33 cellular contexts compared by ENCODE assay signal in the genomic region with DNA sequence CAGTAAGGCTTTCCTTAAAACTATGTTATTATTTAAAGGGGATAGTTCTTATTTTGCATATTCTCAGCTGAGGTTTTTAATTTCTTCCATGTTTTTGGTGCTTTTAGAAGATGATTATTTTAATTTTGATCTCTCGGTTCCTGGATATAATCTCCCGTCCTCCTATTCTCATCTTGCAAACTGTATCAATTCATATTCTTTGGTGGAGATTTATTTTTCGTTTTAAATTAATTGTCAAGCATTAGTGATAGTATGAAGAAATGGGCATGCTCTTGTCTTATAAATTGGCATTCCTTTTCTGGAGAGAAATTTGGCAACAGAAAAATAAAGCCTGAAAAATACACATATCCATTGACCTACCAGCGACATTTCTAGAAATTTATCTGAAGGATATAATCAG.
"Had no signal": no experiment of that assay in that cellular context is flagged by ENCODE, and none has a peak within 500 bp of the region (broad histone marks: within the 10 kb centered on the region; RNA-seq: fewer than 3 reads in every experiment).

No MANE protein-coding gene starts in this region.

- H3K4me1 ChIP-seq: adrenal gland, ascending aorta, breast epithelium had no signal

- FAIRE-seq: astrocyte, bronchial epithelial cell had no signal

- H3K9me3 ChIP-seq: adrenal gland, ascending aorta, body of pancreas, breast epithelium had no signal

- H3K27ac ChIP-seq: adrenal gland, ascending aorta, body of pancreas, brain microvascular endothelial cell, breast epithelium, cardiac muscle cell had no signal

- ATAC-seq: activated naive CD4-positive, alpha-beta T cell treated with anti-CD3 and anti-CD28 coated beads, Interleukin-2, amount 50 U/mL, for 72 hours; activated naive CD8-positive, alpha-beta T cell treated with anti-CD3 and anti-CD28 coated beads, Interleukin-2, amount 50 U/mL, for 24 hours; activated T-cell treated with anti-CD3 and anti-CD28 coated beads, Interleukin-2, amount 50 U/mL, for 4 hours; activated T-cell treated with anti-CD3 and anti-CD28 coated beads, Interleukin-2, amount 50 U/mL, for 72 hours; activated T-helper 17 cell treated with anti-CD3 and anti-CD28 coated beads, Interleukin-2, amount 50 U/mL, for 72 hours; body of pancreas had no signal

- H3K27me3 ChIP-seq: adrenal gland, ascending aorta, body of pancreas, brain microvascular endothelial cell, breast epithelium had no signal

- H3K4me3 ChIP-seq: adrenal gland, ascending aorta, body of pancreas, breast epithelium, cardiac muscle cell had no signal

- H3K36me3 ChIP-seq: adrenal gland, ascending aorta, brain microvascular endothelial cell, breast epithelium, cardiac muscle cell had no signal

- DNase-seq: activated effector memory CD4-positive, alpha-beta T cell treated with anti-CD3 and anti-CD28 coated beads, Interleukin-2, amount 50 U/mL, for 16 hours; activated effector memory CD4-positive, alpha-beta T cell treated with Interleukin-2 at 50 U/mL for 16 hours; activated gamma-delta T cell; activated gamma-delta T cell treated with Interleukin-2 at 50 U/mL for 16 hours; activated naive CD4-positive, alpha-beta T cell; activated naive CD4-positive, alpha-beta T cell treated with anti-CD3 and anti-CD28 coated beads for 36 hours; activated naive CD4-positive, alpha-beta T cell treated with anti-CD3 and anti-CD28 coated beads, Interleukin-2, amount 10 ng/mL, durations not matched to agents 7 days and 5 days; activated naive CD4-positive, alpha-beta T cell treated with anti-CD3 and anti-CD28 coated beads, Interleukin-2, amount 50 U/mL, for 16 hours; activated naive CD4-positive, alpha-beta T cell treated with Interleukin-2 at 50 U/mL for 16 hours; activated naive CD8-positive, alpha-beta T cell treated with anti-CD3 and anti-CD28 coated beads for 36 hours; activated naive CD8-positive, alpha-beta T cell treated with anti-CD3 and anti-CD28 coated beads, Interleukin-2, amount 10 ng/mL, durations not matched to agents 7 days and 5 days; activated naive CD8-positive, alpha-beta T cell treated with anti-CD3 and anti-CD28 coated beads, Interleukin-2, amount 50 U/mL, for 24 hours; activated T-cell treated with anti-CD3 and anti-CD28 coated beads, Interleukin-2, amount 50 U/mL, for 24 hours; activated T-cell treated with anti-CD3 and anti-CD28 coated beads, Interleukin-2, amount 50 U/mL, for 4 hours; activated T-cell treated with anti-CD3 and anti-CD28 coated beads, Interleukin-2, amount 50 U/mL, for 48 hours; activated T-cell treated with anti-CD3 and anti-CD28 coated beads, Interleukin-2, amount 50 U/mL, for 72 hours; adrenal gland; amniotic stem cell; amygdala; anterior cingulate cortex; aorta; body of pancreas; brain microvascular endothelial cell; caudate nucleus; central memory CD4-positive, alpha-beta T cell; cerebellar nuclear complex had no signal
